Comparison of ENCODE assay signal across 1 cellular context in the genomic region with DNA sequence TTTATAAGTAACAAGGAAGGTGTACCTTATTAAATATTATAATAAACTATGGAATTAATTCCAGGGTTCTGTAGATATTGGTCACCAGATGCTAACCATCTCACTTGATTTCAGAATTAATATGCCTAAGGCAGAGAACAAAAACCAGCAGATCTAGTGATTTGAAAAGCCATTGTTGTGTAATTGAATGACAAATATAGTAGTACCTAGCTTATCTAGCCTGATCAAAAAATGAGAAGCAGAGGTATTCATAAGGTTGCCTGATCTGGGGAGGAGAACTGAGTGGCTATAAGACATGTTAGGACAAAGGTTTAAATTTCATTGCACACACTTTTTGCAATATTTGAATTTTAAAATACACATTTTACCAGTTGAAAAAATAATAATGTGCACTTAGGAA.
TF ChIP-seq lines count a peak whose summit lies in the region.

No MANE protein-coding gene starts in this region.

TF ChIP-seq in HepG2, 621 proteins besides CTCF, POLR2A, EP300 and RAD21 (continued from another document):
- TF ChIP-seq, protein P1, sequence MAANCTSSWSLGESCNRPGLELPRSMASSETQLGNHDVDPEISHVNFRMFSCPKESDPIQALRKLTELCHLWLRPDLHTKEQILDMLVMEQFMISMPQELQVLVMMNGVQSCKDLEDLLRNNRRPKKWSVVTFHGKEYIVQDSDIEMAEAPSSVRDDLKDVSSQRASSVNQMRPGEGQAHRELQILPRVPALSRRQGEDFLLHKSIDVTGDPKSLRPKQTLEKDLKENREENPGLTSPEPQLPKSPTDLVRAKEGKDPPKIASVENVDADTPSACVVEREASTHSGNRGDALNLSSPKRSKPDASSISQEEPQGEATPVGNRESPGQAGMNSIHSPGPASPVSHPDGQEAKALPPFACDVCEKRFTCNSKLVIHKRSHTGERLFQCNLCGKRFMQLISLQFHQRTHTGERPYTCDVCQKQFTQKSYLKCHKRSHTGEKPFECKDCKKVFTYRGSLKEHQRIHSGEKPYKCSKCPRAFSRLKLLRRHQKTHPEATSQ (CRISPR knock-in tag; IDR thresholded peaks at IDR 0.05; ENCODE audit: borderline replicate concordance), result no peak
- TF ChIP-seq TEAD2 (CRISPR knock-in tag; IDR thresholded peaks at IDR 0.05) (no peak), ZNF724P (CRISPR knock-in tag; IDR thresholded peaks at IDR 0.05; ENCODE audit: borderline replicate concordance) (no peak)
